In genomic region chr11:46127150-46127638, GRCh38 we compare ENCODE assay signal across 8 cellular contexts. TPM values are rescaled to one million over a fixed set of nuclear protein-coding genes. Genes with fewer than 3 reads are reported as not detected.
DNase-seq lines count a peak whose midpoint lies in the region; ATAC-seq and TF ChIP-seq lines count a peak whose summit lies in the region.

No MANE protein-coding gene starts in this region.

- no peak overlapping the region for H3K9ac ChIP-seq in adipocyte (ENCODE audit: low read length)

- H3K36me3 ChIP-seq in SJSA1 (no peaks in the 10 kb centered on the region), adipocyte (ENCODE audit: control insufficient read depth, insufficient read depth, low read length, severe bottlenecking) (no peaks in the 10 kb centered on the region), left lung (no peaks in the 10 kb centered on the region)

- in situ Hi-C loops in ACHN (cut with HindIII; ENCODE audit: low pct_ligation_motif_present, low pct_unique_long_range_greater_than_20kb, low sequenced_read_pairs) = no loop called here

- no peaks in the 10 kb centered on the region for H3K9me3 ChIP-seq in SJSA1 (replicated peaks)
- H3K9me3 ChIP-seq in adipocyte (ENCODE audit: control insufficient read depth, low read length) = no peaks in the 10 kb centered on the region
- no peaks in the 10 kb centered on the region for H3K9me3 ChIP-seq in left lung

- peak; percentile 54 for DNase-seq in ACHN
- DNase-seq in SJSA1 (ENCODE audit: low read depth in 1 of 2, low spot score in 2 of 2) = peak; percentile 43 to 54
- DNase-seq in adipocyte (ENCODE audit: low read depth) = peak; percentile 59
- DNase-seq in left lung = peak in 1 of 2 donors; percentile 65
- DNase-seq in NCI-H510A treated with DMSO at 0.1 percent for 48 hours (lab: John Stamatoyannopoulos, UW) = no peak
- DNase-seq in NCI-H1436 (lab: John Stamatoyannopoulos, UW) = no peak

- H3K27me3 ChIP-seq in SJSA1 (replicated peaks) (0 out of 2 replicates have a peak, but pooled peaks cover 9% of the 10 kb centered on the region), adipocyte (replicated peaks; ENCODE audit: control insufficient read depth, insufficient read depth, low read length) (no peaks in the 10 kb centered on the region), left lung (no peaks in the 10 kb centered on the region)

- H3K27ac ChIP-seq in SJSA1 (no peak overlapping the region), left lung (peak overlapping the region in 1 of 2 donors; percentile 4)

- ATAC-seq in GM18502 (IDR thresholded peaks at IDR 0.05; ENCODE audit: poor library complexity, unreplicated experiment) (peak; percentile 88), HG03354 (IDR thresholded peaks at IDR 0.05; ENCODE audit: poor library complexity, severe bottlenecking, unreplicated experiment) (peak; percentile 92), left lung (peak; percentile 91)

- TF ChIP-seq CTCF in left lung (IDR thresholded peaks at IDR 0.05) = peak; percentile 18 to 48

- intact Hi-C loops in left lung (cut with DNase I) = loop anchor here in 1 of 2 donors (10.0 kb wide), 1 partner anchor 108 kb away; no protein-coding TSS in a partner anchor

- no peaks in the 10 kb centered on the region for H3K4me1 ChIP-seq in SJSA1 (replicated peaks)
- H3K4me1 ChIP-seq in adipocyte (ENCODE audit: control insufficient read depth, insufficient read depth, low read length) = peaks cover 14% of the 10 kb centered on the region
- H3K4me1 ChIP-seq in left lung = peaks cover 8 to 12% of the 10 kb centered on the region in 2 donors

- no peak overlapping the region for H3K4me3 ChIP-seq in SJSA1
- H3K4me3 ChIP-seq in adipocyte (ENCODE audit: low read length) = no peak overlapping the region
- no peak overlapping the region for H3K4me3 ChIP-seq in left lung

RNA-seq across cellular contexts. Expression of gene PHF21A, which starts 5.9 kb away (rescaled TPM):
- total RNA-seq in SJSA1 (2014; rRNA removed; shearing (Covaris generic)) = 6.4 and 10.8 TPM in 2 replicates
- 10 to 100 TPM; 36.2 to 51.4 TPM for total RNA-seq in left lung

Comparison
In these comparisons a context has a peak if more than half of its experiments do, and no peak if none do; other contexts are left out.
1. DNase-seq: peak in ACHN (single experiment), SJSA1 (2 of 2) and adipocyte (single experiment); none in NCI-H510A treated with DMSO at 0.1 percent for 48 hours (single experiment) and NCI-H1436 (single experiment).
2. Peak in every context shown above with its lines, with median percentiles within 50 percentile points of each other: ATAC-seq.